In the genomic region with DNA sequence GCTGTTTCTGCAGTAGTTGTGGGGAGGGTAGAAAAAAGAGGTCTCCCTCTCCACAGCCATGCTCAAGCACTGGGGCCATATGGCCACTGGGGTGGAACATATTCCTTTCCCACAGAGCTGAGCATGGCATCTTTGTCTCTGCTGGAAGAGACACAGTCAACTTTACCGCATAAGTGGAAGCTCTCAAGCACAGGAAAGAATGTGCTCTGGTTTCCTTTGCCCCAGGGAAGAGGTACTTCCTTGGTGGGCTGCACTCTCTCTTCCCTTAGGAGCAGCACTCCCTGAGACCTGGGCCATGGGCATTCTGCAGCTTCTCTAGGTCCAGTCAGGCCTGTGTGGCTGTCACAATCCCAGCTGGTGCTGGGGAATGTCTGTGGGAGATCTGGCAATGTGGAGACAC, we compare ENCODE assay signal across 3 cellular contexts.
TF ChIP-seq lines count a peak whose summit lies in the region.

No MANE protein-coding gene starts in this region.

TF ChIP-seq in GM23338, 12 proteins besides CTCF, POLR2A, EP300 and RAD21 (continues in another document):
- no peak for TF ChIP-seq JUNB (IDR thresholded peaks at IDR 0.05; ENCODE audit: unreplicated experiment)
- TF ChIP-seq, protein P1, sequence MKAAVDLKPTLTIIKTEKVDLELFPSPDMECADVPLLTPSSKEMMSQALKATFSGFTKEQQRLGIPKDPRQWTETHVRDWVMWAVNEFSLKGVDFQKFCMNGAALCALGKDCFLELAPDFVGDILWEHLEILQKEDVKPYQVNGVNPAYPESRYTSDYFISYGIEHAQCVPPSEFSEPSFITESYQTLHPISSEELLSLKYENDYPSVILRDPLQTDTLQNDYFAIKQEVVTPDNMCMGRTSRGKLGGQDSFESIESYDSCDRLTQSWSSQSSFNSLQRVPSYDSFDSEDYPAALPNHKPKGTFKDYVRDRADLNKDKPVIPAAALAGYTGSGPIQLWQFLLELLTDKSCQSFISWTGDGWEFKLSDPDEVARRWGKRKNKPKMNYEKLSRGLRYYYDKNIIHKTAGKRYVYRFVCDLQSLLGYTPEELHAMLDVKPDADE (IDR thresholded peaks at IDR 0.05), result no peak
- TF ChIP-seq, protein P2, sequence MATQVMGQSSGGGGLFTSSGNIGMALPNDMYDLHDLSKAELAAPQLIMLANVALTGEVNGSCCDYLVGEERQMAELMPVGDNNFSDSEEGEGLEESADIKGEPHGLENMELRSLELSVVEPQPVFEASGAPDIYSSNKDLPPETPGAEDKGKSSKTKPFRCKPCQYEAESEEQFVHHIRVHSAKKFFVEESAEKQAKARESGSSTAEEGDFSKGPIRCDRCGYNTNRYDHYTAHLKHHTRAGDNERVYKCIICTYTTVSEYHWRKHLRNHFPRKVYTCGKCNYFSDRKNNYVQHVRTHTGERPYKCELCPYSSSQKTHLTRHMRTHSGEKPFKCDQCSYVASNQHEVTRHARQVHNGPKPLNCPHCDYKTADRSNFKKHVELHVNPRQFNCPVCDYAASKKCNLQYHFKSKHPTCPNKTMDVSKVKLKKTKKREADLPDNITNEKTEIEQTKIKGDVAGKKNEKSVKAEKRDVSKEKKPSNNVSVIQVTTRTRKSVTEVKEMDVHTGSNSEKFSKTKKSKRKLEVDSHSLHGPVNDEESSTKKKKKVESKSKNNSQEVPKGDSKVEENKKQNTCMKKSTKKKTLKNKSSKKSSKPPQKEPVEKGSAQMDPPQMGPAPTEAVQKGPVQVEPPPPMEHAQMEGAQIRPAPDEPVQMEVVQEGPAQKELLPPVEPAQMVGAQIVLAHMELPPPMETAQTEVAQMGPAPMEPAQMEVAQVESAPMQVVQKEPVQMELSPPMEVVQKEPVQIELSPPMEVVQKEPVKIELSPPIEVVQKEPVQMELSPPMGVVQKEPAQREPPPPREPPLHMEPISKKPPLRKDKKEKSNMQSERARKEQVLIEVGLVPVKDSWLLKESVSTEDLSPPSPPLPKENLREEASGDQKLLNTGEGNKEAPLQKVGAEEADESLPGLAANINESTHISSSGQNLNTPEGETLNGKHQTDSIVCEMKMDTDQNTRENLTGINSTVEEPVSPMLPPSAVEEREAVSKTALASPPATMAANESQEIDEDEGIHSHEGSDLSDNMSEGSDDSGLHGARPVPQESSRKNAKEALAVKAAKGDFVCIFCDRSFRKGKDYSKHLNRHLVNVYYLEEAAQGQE (IDR thresholded peaks at IDR 0.05; ENCODE audit: unreplicated experiment), result no peak

TF ChIP-seq in H1, 55 proteins besides CTCF, POLR2A, EP300 and RAD21:
- no peak for TF ChIP-seq KDM4A (IDR thresholded peaks at IDR 0.05; ENCODE audit: low read depth, low read length, severe bottlenecking)
- TF ChIP-seq TBP (IDR thresholded peaks at IDR 0.05; ENCODE audit: low read depth, low read length), result no peak
- TF ChIP-seq TAF7 (optimal IDR thresholded peaks at IDR 0.05; ENCODE audit: borderline replicate concordance, low read depth, low read length), result no peak
- no peak for TF ChIP-seq RBBP5 (IDR thresholded peaks at IDR 0.05; ENCODE audit: borderline replicate concordance, low read depth, low read length)
- no peak for TF ChIP-seq NRF1 (IDR thresholded peaks at IDR 0.05; ENCODE audit: low read depth, low read length)
- no peak for TF ChIP-seq BRCA1 (IDR thresholded peaks at IDR 0.05; ENCODE audit: low read depth, low read length)

TF ChIP-seq in liver, 16 proteins besides CTCF, POLR2A, EP300 and RAD21:
- TF ChIP-seq JUND (IDR thresholded peaks at IDR 0.05) (no peak), SP1 (IDR thresholded peaks at IDR 0.05) (no peak), YY1 (IDR thresholded peaks at IDR 0.05) (no peak), GABPA (IDR thresholded peaks at IDR 0.05 in 1 of 2, conservative IDR thresholded peaks at IDR 0.05 in 1 of 2) (no peak), HNF4G (IDR thresholded peaks at IDR 0.05) (no peak), EGR1 (IDR thresholded peaks at IDR 0.05; ENCODE audit: low read depth in 2 of 2) (no peak), HNF4A (conservative IDR thresholded peaks at IDR 0.05) (no peak), RXRA (IDR thresholded peaks at IDR 0.05) (no peak), FOXA1 (IDR thresholded peaks at IDR 0.05) (no peak), TAF1 (conservative IDR thresholded peaks at IDR 0.05) (no peak), FOXA2 (IDR thresholded peaks at IDR 0.05) (no peak), NR2F2 (IDR thresholded peaks at IDR 0.05) (no peak)
- TF ChIP-seq, protein P3, sequence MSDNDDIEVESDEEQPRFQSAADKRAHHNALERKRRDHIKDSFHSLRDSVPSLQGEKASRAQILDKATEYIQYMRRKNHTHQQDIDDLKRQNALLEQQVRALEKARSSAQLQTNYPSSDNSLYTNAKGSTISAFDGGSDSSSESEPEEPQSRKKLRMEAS (IDR thresholded peaks at IDR 0.05), result no peak
- TF ChIP-seq, protein P4, sequence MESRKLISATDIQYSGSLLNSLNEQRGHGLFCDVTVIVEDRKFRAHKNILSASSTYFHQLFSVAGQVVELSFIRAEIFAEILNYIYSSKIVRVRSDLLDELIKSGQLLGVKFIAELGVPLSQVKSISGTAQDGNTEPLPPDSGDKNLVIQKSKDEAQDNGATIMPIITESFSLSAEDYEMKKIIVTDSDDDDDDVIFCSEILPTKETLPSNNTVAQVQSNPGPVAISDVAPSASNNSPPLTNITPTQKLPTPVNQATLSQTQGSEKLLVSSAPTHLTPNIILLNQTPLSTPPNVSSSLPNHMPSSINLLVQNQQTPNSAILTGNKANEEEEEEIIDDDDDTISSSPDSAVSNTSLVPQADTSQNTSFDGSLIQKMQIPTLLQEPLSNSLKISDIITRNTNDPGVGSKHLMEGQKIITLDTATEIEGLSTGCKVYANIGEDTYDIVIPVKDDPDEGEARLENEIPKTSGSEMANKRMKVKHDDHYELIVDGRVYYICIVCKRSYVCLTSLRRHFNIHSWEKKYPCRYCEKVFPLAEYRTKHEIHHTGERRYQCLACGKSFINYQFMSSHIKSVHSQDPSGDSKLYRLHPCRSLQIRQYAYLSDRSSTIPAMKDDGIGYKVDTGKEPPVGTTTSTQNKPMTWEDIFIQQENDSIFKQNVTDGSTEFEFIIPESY (IDR thresholded peaks at IDR 0.05), result no peak
- TF ChIP-seq, protein P2 (IDR thresholded peaks at IDR 0.05), result no peak
- TF ChIP-seq, protein P5, sequence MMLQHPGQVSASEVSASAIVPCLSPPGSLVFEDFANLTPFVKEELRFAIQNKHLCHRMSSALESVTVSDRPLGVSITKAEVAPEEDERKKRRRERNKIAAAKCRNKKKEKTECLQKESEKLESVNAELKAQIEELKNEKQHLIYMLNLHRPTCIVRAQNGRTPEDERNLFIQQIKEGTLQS (IDR thresholded peaks at IDR 0.05), result no peak
TF ChIP-seq in liver: peak in this region for 0.
